1 cellular context compared by ENCODE assay signal in genomic region chr6:13762648-13763441, GRCh38.
A peak's percentile ranks its signal among the peaks of the same experiment; 100 is the strongest.
TF ChIP-seq lines count a peak whose summit lies in the region.

No MANE protein-coding gene starts in this region.

TF ChIP-seq in K562, 482 proteins besides CTCF, POLR2A, EP300 and RAD21 (continued from another document):
- TF ChIP-seq ESRRB (CRISPR knock-in tag; IDR thresholded peaks at IDR 0.05; ENCODE audit: borderline replicate concordance) (no peak), DACH1 (IDR thresholded peaks at IDR 0.05; ENCODE audit: partially characterized antibody) (no peak), KAT2B (IDR thresholded peaks at IDR 0.05; ENCODE audit: low read depth, low read length) (no peak), CEBPG (CRISPR knock-in tag; IDR thresholded peaks at IDR 0.05) (peak; percentile 77), CEBPG (tag; conservative IDR thresholded peaks at IDR 0.05 in 1 of 2, IDR thresholded peaks at IDR 0.05 in 1 of 2) (peak; percentile 64 to 80), BRD4 (IDR thresholded peaks at IDR 0.05) (no peak)
